ENCODE assay signal across 8 cellular contexts in the genomic region with DNA sequence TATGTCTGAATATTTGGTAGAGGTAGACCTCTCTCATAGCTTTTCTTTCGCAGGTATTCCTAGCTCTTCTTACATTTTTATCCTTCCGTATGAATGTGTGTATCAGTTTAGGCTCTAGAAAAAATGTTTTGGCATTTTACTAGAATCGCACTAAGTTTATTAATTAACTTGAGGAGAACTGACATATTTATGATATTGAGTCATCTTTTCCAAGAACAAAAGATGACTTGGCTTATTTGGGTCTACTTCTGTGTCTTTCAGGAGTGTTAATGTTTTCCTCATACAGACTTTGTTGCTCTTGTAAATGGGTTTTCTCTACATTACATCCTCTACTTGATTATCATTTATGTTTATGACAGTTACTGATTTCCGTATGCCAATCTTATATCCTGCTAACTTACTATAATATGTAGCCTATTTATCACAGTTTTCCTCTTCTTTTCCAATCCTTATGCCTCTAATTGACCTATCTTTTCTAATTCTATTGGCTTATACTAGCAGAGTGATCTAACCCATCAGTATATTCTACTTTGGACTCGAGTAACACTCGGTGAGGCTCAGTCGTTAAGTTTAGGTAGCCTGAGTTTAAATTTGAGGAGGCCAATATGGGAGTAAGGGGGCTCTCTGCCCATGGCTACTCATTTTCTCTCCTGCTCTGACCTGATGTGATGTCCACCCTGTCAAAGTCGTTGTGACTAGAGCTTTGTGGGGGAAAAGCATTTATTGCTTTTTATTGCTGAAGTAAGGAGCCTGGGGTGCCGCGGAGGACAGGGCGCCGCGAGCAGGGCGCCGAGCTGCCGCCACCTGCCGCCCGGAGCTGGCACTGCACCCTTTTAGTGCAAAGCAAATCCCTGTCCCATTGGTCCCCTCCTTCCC. TPM values are rescaled to one million over a fixed set of nuclear protein-coding genes. Genes with fewer than 3 reads are reported as not detected.
DNase-seq lines count a peak whose midpoint lies in the region; ATAC-seq and TF ChIP-seq lines count a peak whose summit lies in the region.

No MANE protein-coding gene starts in this region.

- no peak overlapping the region for H3K23ac ChIP-seq in mesendoderm (ENCODE audit: low read length)

- H3K79me1 ChIP-seq in mesendoderm (ENCODE audit: low read length) = no peaks in the 10 kb centered on the region

- peak overlapping the region; percentile 35 for H3K9ac ChIP-seq in mesendoderm (ENCODE audit: low read length)

- H2BK15ac ChIP-seq in mesendoderm (replicated peaks; ENCODE audit: low read depth) = no peak overlapping the region

- H3K4me3 ChIP-seq in BJ (ENCODE audit: low read depth, low read length) = no peak overlapping the region
- H3K4me3 ChIP-seq in HEK293 (ENCODE audit: low read depth, low read length) = peak overlapping the region; percentile 21
- H3K4me3 ChIP-seq in effector memory CD4-positive, alpha-beta T cell (ENCODE audit: insufficient read depth, low read depth, low read length, poor library complexity, severe bottlenecking) = no peak overlapping the region
- no peak overlapping the region for H3K4me3 ChIP-seq in mesendoderm (ENCODE audit: low read length)

- no peak overlapping the region for H2BK5ac ChIP-seq in mesendoderm (ENCODE audit: low read length)

- H3K56ac ChIP-seq in mesendoderm (ENCODE audit: low read length) = no peak overlapping the region

- H2AK5ac ChIP-seq in mesendoderm (ENCODE audit: low read length) = no peak overlapping the region

- no CpG with 5 or more reads among the region's 18 CpGs for WGBS in mesendoderm (ENCODE audit: extremely low coverage, insufficient coverage, low lambda C conversion rate)

- POLR2A ChIA-PET in BJ (lab: Charles Lee) (no interaction called here), HEK293 (lab: Yijun Ruan, JAX) (interaction anchor here (0.5 to 1.9 kb wide), 7 partner anchors 38 to 113 kb away, joined by 3 to 19 read pairs (median 4); a partner anchor contains a TSS)

- H3K18ac ChIP-seq in mesendoderm (ENCODE audit: low read length) = no peak overlapping the region

- ATAC-seq in GM18858 (IDR thresholded peaks at IDR 0.05; ENCODE audit: unreplicated experiment) = no peak

- H3K4me1 ChIP-seq in HEK293 (ENCODE audit: control insufficient read depth, insufficient read depth, low read length) (no peaks in the 10 kb centered on the region), mesendoderm (ENCODE audit: control insufficient read depth, low read depth, low read length) (no peaks in the 10 kb centered on the region)
- H3K4me1 ChIP-seq in effector memory CD4-positive, alpha-beta T cell (ENCODE audit: control insufficient read depth, insufficient read depth, low read length, poor library complexity, severe bottlenecking) = no peaks in the 10 kb centered on the region

- no peak overlapping the region for H2BK120ac ChIP-seq in mesendoderm (ENCODE audit: low read depth, low read length)

- H3K9me3 ChIP-seq in HEK293 (ENCODE audit: control insufficient read depth, insufficient read depth, low read depth, low read length) = no peaks in the 10 kb centered on the region
- H3K9me3 ChIP-seq in effector memory CD4-positive, alpha-beta T cell (ENCODE audit: control insufficient read depth, low read length) = no peaks in the 10 kb centered on the region

- H3K27ac ChIP-seq in HEK293 (ENCODE audit: extremely low read depth, low read depth, low read length) (no peak overlapping the region), mesendoderm (ENCODE audit: low read depth, low read length) (no peak overlapping the region)
- no peak overlapping the region for H3K27ac ChIP-seq in effector memory CD4-positive, alpha-beta T cell (ENCODE audit: insufficient read depth, low read length, poor library complexity, severe bottlenecking)

- H4K5ac ChIP-seq in mesendoderm (ENCODE audit: low read length) = no peak overlapping the region

- no peaks in the 10 kb centered on the region for H3K79me2 ChIP-seq in mesendoderm (ENCODE audit: control insufficient read depth, insufficient read depth, low read length)

- H3K27me3 ChIP-seq in BJ (ENCODE audit: control insufficient read depth, insufficient read depth, low read length) (peaks cover 11% of the 10 kb centered on the region), mesendoderm (ENCODE audit: insufficient read depth, low read length, poor library complexity) (no peaks in the 10 kb centered on the region)
- no peaks in the 10 kb centered on the region for H3K27me3 ChIP-seq in effector memory CD4-positive, alpha-beta T cell (replicated peaks; ENCODE audit: control insufficient read depth, insufficient read depth, low read length, poor library complexity, severe bottlenecking)

- CTCF ChIA-PET in BJ (lab: Yijun Ruan, JAX) (interaction anchor here (0.6 to 6.0 kb wide), 41 partner anchors 9 to 174 kb away, joined by 3 to 68 read pairs (median 4); a partner anchor contains a TSS), HEK293 (lab: Yijun Ruan, JAX) (interaction anchor here (0.6 to 7.3 kb wide), 64 partner anchors 8 to 343 kb away, joined by 3 to 108 read pairs (median 6); a partner anchor contains a TSS)

- no peak overlapping the region for H3K4ac ChIP-seq in mesendoderm (ENCODE audit: low read depth, low read length)

- peak; percentile 48 for DNase-seq in BJ (ENCODE audit: low read depth)
- peak; percentile 57 to 79 for DNase-seq in NOMO-1 (lab: John Stamatoyannopoulos, UW; ENCODE audit: unreplicated experiment in 2 of 2)
- DNase-seq in activated CD8-positive, alpha-beta memory T cell treated with anti-CD3 and anti-CD28 coated beads for 24 hours = peak; percentile 90
- DNase-seq in effector memory CD4-positive, alpha-beta T cell = peak; percentile 45 to 58 (median 49)
- DNase-seq in mesendoderm = peak; percentile 64
- DNase-seq in stimulated activated CD8-positive, alpha-beta memory T cell treated with anti-CD3 and anti-CD28 coated beads, Interleukin-15, amount 100 ng/mL, for 24 hours (ENCODE audit: low read depth) = peak; percentile 61

- TF ChIP-seq CTCF in BJ (IDR thresholded peaks at IDR 0.05; ENCODE audit: insufficient read depth, low read depth, low read length) (peak; percentile 91), HEK293 (tag by site-specific recombination; IDR thresholded peaks at IDR 0.05) (peak; percentile 82)

- H4K8ac ChIP-seq in mesendoderm (ENCODE audit: low read depth, low read length) = no peak overlapping the region

- H3K4me2 ChIP-seq in mesendoderm (ENCODE audit: low read length) = no peak overlapping the region

- H3K36me3 ChIP-seq in BJ (ENCODE audit: control insufficient read depth, insufficient read depth, low read length) (no peaks in the 10 kb centered on the region), HEK293 (ENCODE audit: control insufficient read depth in 2 of 2, insufficient read depth in 1 of 2, low read length in 2 of 2) (peaks cover 0 to 5% of the 10 kb centered on the region in 2 experiments; a peak in 1 of 3 replicates), mesendoderm (ENCODE audit: control insufficient read depth, insufficient read depth, low read length) (no peaks in the 10 kb centered on the region)
- H3K36me3 ChIP-seq in effector memory CD4-positive, alpha-beta T cell (ENCODE audit: control insufficient read depth, insufficient read depth, low read length) = peaks cover 12% of the 10 kb centered on the region

TF ChIP-seq in HEK293, 187 proteins besides CTCF, POLR2A, EP300 and RAD21 (continues in another document):
- no peak for TF ChIP-seq ZNF433 (tag by site-specific recombination; IDR thresholded peaks at IDR 0.05; ENCODE audit: low read depth)
- TF ChIP-seq, protein P1, sequence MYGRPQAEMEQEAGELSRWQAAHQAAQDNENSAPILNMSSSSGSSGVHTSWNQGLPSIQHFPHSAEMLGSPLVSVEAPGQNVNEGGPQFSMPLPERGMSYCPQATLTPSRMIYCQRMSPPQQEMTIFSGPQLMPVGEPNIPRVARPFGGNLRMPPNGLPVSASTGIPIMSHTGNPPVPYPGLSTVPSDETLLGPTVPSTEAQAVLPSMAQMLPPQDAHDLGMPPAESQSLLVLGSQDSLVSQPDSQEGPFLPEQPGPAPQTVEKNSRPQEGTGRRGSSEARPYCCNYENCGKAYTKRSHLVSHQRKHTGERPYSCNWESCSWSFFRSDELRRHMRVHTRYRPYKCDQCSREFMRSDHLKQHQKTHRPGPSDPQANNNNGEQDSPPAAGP (tag by site-specific recombination; IDR thresholded peaks at IDR 0.05) = 0 out of 2 replicates have a peak, but pooled peaks have one; percentile 30
- TF ChIP-seq IKZF3 (tag by site-specific recombination; IDR thresholded peaks at IDR 0.05) = no peak
- peak; percentile 46 for TF ChIP-seq ZNF335 (tag by site-specific recombination; conservative IDR thresholded peaks at IDR 0.05)
- TF ChIP-seq, protein P2, sequence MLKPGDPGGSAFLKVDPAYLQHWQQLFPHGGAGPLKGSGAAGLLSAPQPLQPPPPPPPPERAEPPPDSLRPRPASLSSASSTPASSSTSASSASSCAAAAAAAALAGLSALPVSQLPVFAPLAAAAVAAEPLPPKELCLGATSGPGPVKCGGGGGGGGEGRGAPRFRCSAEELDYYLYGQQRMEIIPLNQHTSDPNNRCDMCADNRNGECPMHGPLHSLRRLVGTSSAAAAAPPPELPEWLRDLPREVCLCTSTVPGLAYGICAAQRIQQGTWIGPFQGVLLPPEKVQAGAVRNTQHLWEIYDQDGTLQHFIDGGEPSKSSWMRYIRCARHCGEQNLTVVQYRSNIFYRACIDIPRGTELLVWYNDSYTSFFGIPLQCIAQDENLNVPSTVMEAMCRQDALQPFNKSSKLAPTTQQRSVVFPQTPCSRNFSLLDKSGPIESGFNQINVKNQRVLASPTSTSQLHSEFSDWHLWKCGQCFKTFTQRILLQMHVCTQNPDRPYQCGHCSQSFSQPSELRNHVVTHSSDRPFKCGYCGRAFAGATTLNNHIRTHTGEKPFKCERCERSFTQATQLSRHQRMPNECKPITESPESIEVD (tag by site-specific recombination; IDR thresholded peaks at IDR 0.05) = peak; percentile 55
- TF ChIP-seq ZNF311 (tag by site-specific recombination; IDR thresholded peaks at IDR 0.05; ENCODE audit: borderline replicate concordance) = no peak
- TF ChIP-seq ZBTB8A (tag by site-specific recombination; IDR thresholded peaks at IDR 0.05) = 0 out of 2 replicates have a peak, but pooled peaks have one; percentile 47

RNA-seq across cellular contexts. Expression of a gene that starts 20.0 kb away (rescaled TPM):
- not detected in 2 replicates for polyA plus RNA-seq in BJ (2011; rRNA removed)
- polyA minus RNA-seq in BJ (2011; rRNA and poly(A)+ RNA removed) = not detected in 2 replicates
- not detected for polyA plus RNA-seq in mesendoderm (2013, experiment 1 of 2)
- not detected for polyA plus RNA-seq in mesendoderm (2013, experiment 2 of 2)

RNA-seq across cellular contexts. Expression of a gene that starts 37.8 kb away (rescaled TPM):
- 0.72 and 0.89 TPM in 2 replicates for polyA plus RNA-seq in BJ (2011; rRNA removed)
- polyA minus RNA-seq in BJ (2011; rRNA and poly(A)+ RNA removed) = 0.31 and 0.47 TPM in 2 replicates
- polyA plus RNA-seq in mesendoderm (2013, experiment 1 of 2) = 0.04 TPM
- polyA plus RNA-seq in mesendoderm (2013, experiment 2 of 2) = 0.04 TPM
